In the genomic region with DNA sequence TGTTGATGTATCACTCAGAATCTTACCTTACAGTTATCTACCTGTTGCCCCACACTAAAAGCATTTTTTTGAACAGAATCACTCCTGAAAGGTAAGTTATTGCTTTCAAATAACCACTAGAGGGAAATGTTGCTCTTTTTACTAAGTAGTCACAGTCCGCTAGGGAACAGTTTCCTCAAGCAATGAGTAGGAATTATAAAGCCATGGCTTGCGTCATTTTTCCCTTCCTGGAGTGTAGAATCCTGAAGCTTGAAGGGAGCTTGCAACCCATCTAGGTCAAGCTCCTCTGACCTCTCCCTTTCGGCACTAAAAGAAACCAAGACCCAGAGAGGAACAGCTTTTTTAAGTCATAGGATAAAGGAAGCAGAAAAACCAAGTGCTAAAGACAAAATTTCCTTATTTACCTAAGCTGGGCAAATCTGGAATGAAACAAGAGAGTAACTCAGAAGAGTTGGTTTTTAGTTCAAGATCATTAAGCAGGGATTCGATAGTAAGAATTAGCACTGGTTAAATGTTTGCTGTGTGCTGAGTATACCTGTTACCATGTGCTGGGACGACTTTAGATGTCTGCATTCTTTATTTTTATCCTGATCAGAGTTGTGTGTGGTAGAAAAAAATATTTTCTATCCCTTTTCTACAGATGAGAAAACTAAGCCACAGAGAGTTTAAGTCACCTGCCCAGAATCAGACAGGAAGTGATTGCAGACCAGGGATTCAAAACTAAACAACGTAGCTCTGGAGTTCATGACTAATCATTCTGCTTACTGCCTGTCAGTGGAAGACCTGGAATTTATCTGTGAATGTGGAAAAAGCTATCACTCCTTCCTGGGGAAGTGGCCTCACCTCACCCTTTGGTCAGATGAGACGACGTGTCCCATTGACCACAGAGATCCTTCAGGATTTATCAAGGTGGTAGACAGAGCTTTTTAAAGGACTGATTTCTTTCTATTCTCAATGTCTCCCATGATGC, we compare ENCODE assay signal across 8 cellular contexts.
DNase-seq lines count a peak whose midpoint lies in the region; ATAC-seq and TF ChIP-seq lines count a peak whose summit lies in the region.

No MANE protein-coding gene starts in this region.

- TF ChIP-seq CTCF in fibroblast of lung (conservative IDR thresholded peaks at IDR 0.05 in 1 of 2, IDR thresholded peaks at IDR 0.05 in 1 of 2; ENCODE audit: low read depth in 1 of 2, low read length in 2 of 2) (peak; percentile 52 to 60), neural crest cell (conservative IDR thresholded peaks at IDR 0.05) (peak; percentile 83)

- no peak overlapping the region for H3K27ac ChIP-seq in fibroblast of lung (ENCODE audit: insufficient read depth, low read length)

- no peak for DNase-seq in activated CD4-positive, alpha-beta T cell treated with anti-CD3 and anti-CD28 coated beads for 36 hours
- no peak for DNase-seq in activated CD4-positive, alpha-beta T cell treated with anti-CD3 and anti-CD28 coated beads, Interleukin-2, amount 10 ng/mL, durations not matched to agents 7 days and 5 days
- DNase-seq in LoVo (ENCODE audit: low spot score) = peak; percentile 75
- peak; percentile 51 to 53 for DNase-seq in SHP77 (lab: John Stamatoyannopoulos, UW)
- peak; percentile 55 to 74 for DNase-seq in fibroblast of lung (ENCODE audit: low read depth in 2 of 2)
- DNase-seq in neural crest cell (ENCODE audit: low read depth, low spot score) = no peak
- no peak for DNase-seq in T-helper 2 cell treated with Interferon-gamma antibody and Interleukin-4, amounts not matched to agents 5 μg/mL and 100 μg/mL, for 36 hours (ENCODE audit: low spot score)

- no peaks in the 10 kb centered on the region for H3K4me1 Mint-ChIP-seq in activated CD4-positive, alpha-beta T cell treated with anti-CD3 and anti-CD28 coated beads for 36 hours
- peaks cover 3% of the 10 kb centered on the region for H3K4me1 Mint-ChIP-seq in activated CD4-positive, alpha-beta T cell treated with anti-CD3 and anti-CD28 coated beads, Interleukin-2, amount 10 ng/mL, durations not matched to agents 7 days and 5 days
- peaks cover 8% of the 10 kb centered on the region for H3K4me1 Mint-ChIP-seq in neural crest cell
- H3K4me1 Mint-ChIP-seq in T-helper 2 cell treated with Interferon-gamma antibody and Interleukin-4, amounts not matched to agents 5 μg/mL and 100 μg/mL, for 36 hours (ENCODE audit: low read depth) = no peaks in the 10 kb centered on the region

- CTCF ChIA-PET in activated CD4-positive, alpha-beta T cell treated with anti-CD3 and anti-CD28 coated beads for 36 hours (lab: Charles Lee) = interaction anchor here (1.2 to 1.3 kb wide), 2 partner anchors 31 to 348 kb away, joined by 3 to 6 read pairs; no protein-coding TSS in a partner anchor
- CTCF ChIA-PET in activated CD4-positive, alpha-beta T cell treated with anti-CD3 and anti-CD28 coated beads, Interleukin-2, amount 10 ng/mL, durations not matched to agents 7 days and 5 days (lab: Charles Lee) = interaction anchor here (1.0 to 1.1 kb wide), 2 partner anchors 22 to 770 kb away, joined by 3 read pairs; no protein-coding TSS in a partner anchor

- H3K4me2 ChIP-seq in fibroblast of lung (ENCODE audit: extremely low read depth, insufficient read depth, low read length) = no peak overlapping the region

- no peaks in the 10 kb centered on the region for H3K27me3 ChIP-seq in fibroblast of lung (ENCODE audit: control insufficient read depth, insufficient read depth, low read length)

- H3K79me2 ChIP-seq in fibroblast of lung (ENCODE audit: control insufficient read depth, insufficient read depth, low read length) = no peaks in the 10 kb centered on the region

- H3K27me3 Mint-ChIP-seq in activated CD4-positive, alpha-beta T cell treated with anti-CD3 and anti-CD28 coated beads for 36 hours = peaks cover 4% of the 10 kb centered on the region
- peaks cover 7% of the 10 kb centered on the region for H3K27me3 Mint-ChIP-seq in activated CD4-positive, alpha-beta T cell treated with anti-CD3 and anti-CD28 coated beads, Interleukin-2, amount 10 ng/mL, durations not matched to agents 7 days and 5 days
- peaks cover 4% of the 10 kb centered on the region for H3K27me3 Mint-ChIP-seq in neural crest cell (ENCODE audit: low read depth)
- H3K27me3 Mint-ChIP-seq in T-helper 2 cell treated with Interferon-gamma antibody and Interleukin-4, amounts not matched to agents 5 μg/mL and 100 μg/mL, for 36 hours (ENCODE audit: low read depth) = peaks cover 3% of the 10 kb centered on the region

- no peaks in the 10 kb centered on the region for H3K9me3 ChIP-seq in fibroblast of lung (ENCODE audit: control insufficient read depth, insufficient read depth, low read depth, low read length)

- intact Hi-C loops in activated CD4-positive, alpha-beta T cell treated with anti-CD3 and anti-CD28 coated beads for 36 hours (cut with DNase I, micrococcal nuclease) = loop anchor here (1.0 kb wide), 3 partner anchors 579 to 697 kb away; no protein-coding TSS in a partner anchor

- no peaks in the 10 kb centered on the region for H3K36me3 Mint-ChIP-seq in activated CD4-positive, alpha-beta T cell treated with anti-CD3 and anti-CD28 coated beads for 36 hours (ENCODE audit: low read depth)
- no peaks in the 10 kb centered on the region for H3K36me3 Mint-ChIP-seq in activated CD4-positive, alpha-beta T cell treated with anti-CD3 and anti-CD28 coated beads, Interleukin-2, amount 10 ng/mL, durations not matched to agents 7 days and 5 days (ENCODE audit: low read depth)
- H3K36me3 Mint-ChIP-seq in neural crest cell (ENCODE audit: low read depth) = no peaks in the 10 kb centered on the region
- H3K36me3 Mint-ChIP-seq in T-helper 2 cell treated with Interferon-gamma antibody and Interleukin-4, amounts not matched to agents 5 μg/mL and 100 μg/mL, for 36 hours (ENCODE audit: low read depth) = no peaks in the 10 kb centered on the region

- H3K27ac Mint-ChIP-seq in activated CD4-positive, alpha-beta T cell treated with anti-CD3 and anti-CD28 coated beads for 36 hours = no peak overlapping the region
- H3K27ac Mint-ChIP-seq in activated CD4-positive, alpha-beta T cell treated with anti-CD3 and anti-CD28 coated beads, Interleukin-2, amount 10 ng/mL, durations not matched to agents 7 days and 5 days = no peak overlapping the region
- H3K27ac Mint-ChIP-seq in neural crest cell (ENCODE audit: unreplicated experiment) = no peak overlapping the region
- no peak overlapping the region for H3K27ac Mint-ChIP-seq in T-helper 2 cell treated with Interferon-gamma antibody and Interleukin-4, amounts not matched to agents 5 μg/mL and 100 μg/mL, for 36 hours

- H3K36me3 ChIP-seq in fibroblast of lung (ENCODE audit: control insufficient read depth, insufficient read depth, low read length) = no peaks in the 10 kb centered on the region

- H4K20me1 ChIP-seq in fibroblast of lung (ENCODE audit: control insufficient read depth, extremely low read depth, insufficient read depth, low read length) = no peaks in the 10 kb centered on the region

- H3K9ac ChIP-seq in fibroblast of lung (ENCODE audit: insufficient read depth, low read length) = no peak overlapping the region

- no peak overlapping the region for H2AFZ ChIP-seq in fibroblast of lung (ENCODE audit: low read length)

- H3K4me1 ChIP-seq in fibroblast of lung (ENCODE audit: control insufficient read depth, extremely low read depth, insufficient read depth, low read length) = no peaks in the 10 kb centered on the region

- ATAC-seq in activated CD4-positive, alpha-beta T cell treated with anti-CD3 and anti-CD28 coated beads for 36 hours = peak; percentile 19
- ATAC-seq in HG03571 (IDR thresholded peaks at IDR 0.05; ENCODE audit: unreplicated experiment) = no peak

- no peak overlapping the region for H3K4me3 Mint-ChIP-seq in activated CD4-positive, alpha-beta T cell treated with anti-CD3 and anti-CD28 coated beads for 36 hours
- H3K4me3 Mint-ChIP-seq in activated CD4-positive, alpha-beta T cell treated with anti-CD3 and anti-CD28 coated beads, Interleukin-2, amount 10 ng/mL, durations not matched to agents 7 days and 5 days = no peak overlapping the region
- no peak overlapping the region for H3K4me3 Mint-ChIP-seq in neural crest cell
- no peak overlapping the region for H3K4me3 Mint-ChIP-seq in T-helper 2 cell treated with Interferon-gamma antibody and Interleukin-4, amounts not matched to agents 5 μg/mL and 100 μg/mL, for 36 hours

- no peaks in the 10 kb centered on the region for H3K9me3 Mint-ChIP-seq in activated CD4-positive, alpha-beta T cell treated with anti-CD3 and anti-CD28 coated beads for 36 hours (ENCODE audit: low read depth)
- H3K9me3 Mint-ChIP-seq in activated CD4-positive, alpha-beta T cell treated with anti-CD3 and anti-CD28 coated beads, Interleukin-2, amount 10 ng/mL, durations not matched to agents 7 days and 5 days = no peaks in the 10 kb centered on the region
- no peaks in the 10 kb centered on the region for H3K9me3 Mint-ChIP-seq in neural crest cell
- H3K9me3 Mint-ChIP-seq in T-helper 2 cell treated with Interferon-gamma antibody and Interleukin-4, amounts not matched to agents 5 μg/mL and 100 μg/mL, for 36 hours = no peaks in the 10 kb centered on the region

- POLR2A ChIA-PET in activated CD4-positive, alpha-beta T cell treated with anti-CD3 and anti-CD28 coated beads for 36 hours (lab: Charles Lee) = interaction anchor here (0.7 kb wide), 1 partner anchor 625 kb away, joined by 4 read pairs; no protein-coding TSS in a partner anchor
- POLR2A ChIA-PET in activated CD4-positive, alpha-beta T cell treated with anti-CD3 and anti-CD28 coated beads, Interleukin-2, amount 10 ng/mL, durations not matched to agents 7 days and 5 days (lab: Charles Lee) = no interaction called here

- no peak overlapping the region for H3K4me3 ChIP-seq in fibroblast of lung (replicated peaks in 1 of 4; ENCODE audit: control extremely low read depth in 1 of 4, insufficient read depth in 1 of 4, low read depth in 3 of 4, low read length in 4 of 4)

Comparison
In these comparisons a context has a peak if more than half of its experiments do, and no peak if none do; other contexts are left out.
1. DNase-seq: peak in LoVo (single experiment), SHP77 (2 of 2) and fibroblast of lung (2 of 2); none in activated CD4-positive, alpha-beta T cell treated with anti-CD3 and anti-CD28 coated beads for 36 hours (single experiment), activated CD4-positive, alpha-beta T cell treated with anti-CD3 and anti-CD28 coated beads, Interleukin-2, amount 10 ng/mL, durations not matched to agents 7 days and 5 days (single experiment), neural crest cell (single experiment) and T-helper 2 cell treated with Interferon-gamma antibody and Interleukin-4, amounts not matched to agents 5 μg/mL and 100 μg/mL, for 36 hours (single experiment).